ENCODE assay signal across 8 cellular contexts in genomic region chr9:100222674-100223073, GRCh38.
DNase-seq lines count a peak whose midpoint lies in the region; ATAC-seq, FAIRE-seq and TF ChIP-seq lines count a peak whose summit lies in the region.

No MANE protein-coding gene starts in this region.

- DNase-seq in AG09319 (ENCODE audit: extremely low read depth, low read depth), result peak; percentile 18
- DNase-seq in HFF-Myc (ENCODE audit: extremely low read depth, low read depth), result no peak
- DNase-seq in kidney, result no peak
- DNase-seq in NCI-H2107 (lab: John Stamatoyannopoulos, UW), result no peak
- DNase-seq in activated T-helper 1 cell treated with anti-CD3 and anti-CD28 coated beads, Interleukin-12 subunit alpha, Interleukin-12 subunit beta, Interleukin-2, Interleukin-4 antibody, amounts not matched to agents 30 ng/mL and 10 ng/mL and 1 ng/mL, durations not matched to agents 14 hours and 24 hours and 36 hours (ENCODE audit: low spot score), result no peak
- DNase-seq in NOMO-1 treated with DMSO at 0.1 percent for 48 hours (lab: John Stamatoyannopoulos, UW; ENCODE audit: unreplicated experiment), result no peak

- intact Hi-C loops in kidney (cut with DNase I), result no loop called here
- intact Hi-C loops in activated T-helper 1 cell treated with anti-CD3 and anti-CD28 coated beads, Interleukin-12 subunit alpha, Interleukin-12 subunit beta, Interleukin-2, Interleukin-4 antibody, amounts not matched to agents 30 ng/mL and 10 ng/mL and 1 ng/mL, durations not matched to agents 14 hours and 24 hours and 36 hours (cut with micrococcal nuclease), result no loop called here

- H3K9ac ChIP-seq in kidney (ENCODE audit: low read length in 2 of 2), result no peak overlapping the region

- H3K4me3 Mint-ChIP-seq in activated T-helper 1 cell treated with anti-CD3 and anti-CD28 coated beads, Interleukin-12 subunit alpha, Interleukin-12 subunit beta, Interleukin-2, Interleukin-4 antibody, amounts not matched to agents 30 ng/mL and 10 ng/mL and 1 ng/mL, durations not matched to agents 14 hours and 24 hours and 36 hours, result no peak overlapping the region

- H3K36me3 Mint-ChIP-seq in activated T-helper 1 cell treated with anti-CD3 and anti-CD28 coated beads, Interleukin-12 subunit alpha, Interleukin-12 subunit beta, Interleukin-2, Interleukin-4 antibody, amounts not matched to agents 30 ng/mL and 10 ng/mL and 1 ng/mL, durations not matched to agents 14 hours and 24 hours and 36 hours (ENCODE audit: low read depth), result peaks cover 9% of the 10 kb centered on the region

- peaks cover 0 to 5% of the 10 kb centered on the region in 2 donors for H3K36me3 ChIP-seq in kidney (ENCODE audit: control insufficient read depth in 1 of 2, insufficient read depth in 2 of 2, low read length in 2 of 2)

- peak; percentile 56 for TF ChIP-seq CTCF in AG09319 (IDR thresholded peaks at IDR 0.05; ENCODE audit: low read depth, low read length)
- peak; percentile 24 for TF ChIP-seq CTCF in HFF-Myc (IDR thresholded peaks at IDR 0.05; ENCODE audit: low read depth, low read length, missing control alignments)
- peak; percentile 80 for TF ChIP-seq CTCF in VCaP (conservative IDR thresholded peaks at IDR 0.05)
- TF ChIP-seq CTCF in kidney (IDR thresholded peaks at IDR 0.05; ENCODE audit: borderline replicate concordance, extremely low read depth, insufficient read depth), result peak; percentile 25

- H3K9me3 Mint-ChIP-seq in activated T-helper 1 cell treated with anti-CD3 and anti-CD28 coated beads, Interleukin-12 subunit alpha, Interleukin-12 subunit beta, Interleukin-2, Interleukin-4 antibody, amounts not matched to agents 30 ng/mL and 10 ng/mL and 1 ng/mL, durations not matched to agents 14 hours and 24 hours and 36 hours, result no peaks in the 10 kb centered on the region

- H3K9me3 ChIP-seq in kidney (ENCODE audit: control insufficient read depth in 1 of 2, low read length in 2 of 2), result no peaks in the 10 kb centered on the region

- no peaks in the 10 kb centered on the region for H3K4me1 ChIP-seq in kidney (ENCODE audit: control insufficient read depth in 1 of 2, insufficient read depth in 1 of 2, low read depth in 1 of 2, low read length in 2 of 2)

- no peak overlapping the region for H3K27ac Mint-ChIP-seq in activated T-helper 1 cell treated with anti-CD3 and anti-CD28 coated beads, Interleukin-12 subunit alpha, Interleukin-12 subunit beta, Interleukin-2, Interleukin-4 antibody, amounts not matched to agents 30 ng/mL and 10 ng/mL and 1 ng/mL, durations not matched to agents 14 hours and 24 hours and 36 hours

- no peak overlapping the region for H3K27ac ChIP-seq in VCaP
- H3K27ac ChIP-seq in kidney (ENCODE audit: low read depth in 2 of 2, low read length in 2 of 2), result no peak overlapping the region

- no peak for ATAC-seq in GM21526 (IDR thresholded peaks at IDR 0.05; ENCODE audit: low FRiP score, unreplicated experiment)

- H3K4me3 ChIP-seq in HFF-Myc (replicated peaks; ENCODE audit: low read depth, low read length), result no peak overlapping the region
- no peak overlapping the region for H3K4me3 ChIP-seq in kidney (ENCODE audit: low read length in 2 of 2)

- no peaks in the 10 kb centered on the region for H3K27me3 Mint-ChIP-seq in activated T-helper 1 cell treated with anti-CD3 and anti-CD28 coated beads, Interleukin-12 subunit alpha, Interleukin-12 subunit beta, Interleukin-2, Interleukin-4 antibody, amounts not matched to agents 30 ng/mL and 10 ng/mL and 1 ng/mL, durations not matched to agents 14 hours and 24 hours and 36 hours (ENCODE audit: insufficient read depth)

- FAIRE-seq in kidney (lab: Jason Lieb, UNC), result peak; percentile 85

- peaks cover 12% of the 10 kb centered on the region for H3K4me1 Mint-ChIP-seq in activated T-helper 1 cell treated with anti-CD3 and anti-CD28 coated beads, Interleukin-12 subunit alpha, Interleukin-12 subunit beta, Interleukin-2, Interleukin-4 antibody, amounts not matched to agents 30 ng/mL and 10 ng/mL and 1 ng/mL, durations not matched to agents 14 hours and 24 hours and 36 hours (ENCODE audit: low read depth)

Comparison
In these comparisons a context has a peak if more than half of its experiments do, and no peak if none do; other contexts are left out.
1. CTCF ChIP-seq: peak in every context shown above with its lines; median percentile 80 in VCaP; 56 in AG09319; 25 in kidney; 24 in HFF-Myc.